Comparison of ENCODE assay signal across 9 cellular contexts in the genomic region with DNA sequence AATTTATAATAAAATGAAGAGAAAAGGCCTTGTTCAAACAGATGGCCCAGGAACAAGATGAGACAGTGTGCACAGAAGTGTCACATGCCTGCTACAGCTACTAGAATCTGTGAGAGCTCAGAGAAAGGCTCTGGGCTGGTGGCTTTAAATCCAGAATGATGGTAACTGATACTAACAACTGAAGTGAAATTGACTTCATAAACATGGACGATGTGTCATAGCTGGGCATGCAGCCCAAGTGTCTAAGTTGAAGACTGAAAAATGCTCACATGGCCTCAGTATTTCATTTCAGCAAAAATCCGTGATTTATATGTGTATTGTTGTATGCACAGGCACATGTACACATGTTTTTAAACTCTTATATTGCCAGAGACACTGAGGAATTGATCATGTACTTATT.
A peak's percentile ranks its signal among the peaks of the same experiment; 100 is the strongest.
DNase-seq lines count a peak whose midpoint lies in the region; ATAC-seq and TF ChIP-seq lines count a peak whose summit lies in the region.
"Had no signal": no experiment of that assay in that cellular context is flagged by ENCODE, and none has a peak within 500 bp of the region (broad histone marks: within the 10 kb centered on the region; RNA-seq: fewer than 3 reads in every experiment).

No MANE protein-coding gene starts in this region.

- peaks cover 11% of the 10 kb centered on the region for H3K4me1 Mint-ChIP-seq in activated T-helper 17 cell treated with anti-CD3 and anti-CD28 coated beads, Interleukin-2, amount 50 U/mL, for 72 hours

- no peak overlapping the region for H3K27ac Mint-ChIP-seq in activated T-helper 17 cell treated with anti-CD3 and anti-CD28 coated beads, Interleukin-2, amount 50 U/mL, for 72 hours

- no peaks in the 10 kb centered on the region for H3K9me3 ChIP-seq in tibial artery
- H3K9me3 ChIP-seq: BLaER1 had no signal

- H3K27me3 Mint-ChIP-seq in activated T-helper 17 cell treated with anti-CD3 and anti-CD28 coated beads, Interleukin-2, amount 50 U/mL, for 72 hours: peaks cover 5% of the 10 kb centered on the region

- TF ChIP-seq CTCF in tibial artery (IDR thresholded peaks at IDR 0.05): no peak

- no peak overlapping the region for H3K4me3 ChIP-seq in tibial artery
- H3K4me3 ChIP-seq: BLaER1 had no signal

- peaks cover 6% of the 10 kb centered on the region for H3K9me3 Mint-ChIP-seq in activated T-helper 17 cell treated with anti-CD3 and anti-CD28 coated beads, Interleukin-2, amount 50 U/mL, for 72 hours

- intact Hi-C loops in tibial artery (cut with DNase I; ENCODE audit: low total_unique reads): no loop called here

- peak; percentile 47 for ATAC-seq in activated T-helper 17 cell treated with anti-CD3 and anti-CD28 coated beads, Interleukin-2, amount 50 U/mL, for 72 hours (replicated peaks)
- no peak for ATAC-seq in HG02798 (IDR thresholded peaks at IDR 0.05; ENCODE audit: poor library complexity, unreplicated experiment)

- H3K4me1 ChIP-seq in tibial artery: peaks cover 0 to 18% (median 8%) of the 10 kb centered on the region in 4 donors
- H3K4me1 ChIP-seq: BLaER1 had no signal

- no peaks in the 10 kb centered on the region for H3K36me3 ChIP-seq in tibial artery
- H3K36me3 ChIP-seq: BLaER1 had no signal

- DNase-seq in NCI-H82 (lab: John Stamatoyannopoulos, UW) (peak; percentile 6), NCI-H82 treated with DMSO at 0.1 percent for 48 hours (lab: John Stamatoyannopoulos, UW; ENCODE audit: unreplicated experiment) (no peak), iris pigment epithelial cell (ENCODE audit: low read depth) (peak; percentile 99), tibial artery (peak; percentile 72 to 76), NOMO-1 (lab: John Stamatoyannopoulos, UW; ENCODE audit: unreplicated experiment in 2 of 2) (no peak)
- DNase-seq in effector CD4-positive, alpha-beta T cell: no peak

- no peaks in the 10 kb centered on the region for H3K27me3 ChIP-seq in tibial artery
- H3K27me3 ChIP-seq: BLaER1 had no signal

- no peak overlapping the region for H3K4me3 Mint-ChIP-seq in activated T-helper 17 cell treated with anti-CD3 and anti-CD28 coated beads, Interleukin-2, amount 50 U/mL, for 72 hours

- peak overlapping the region; percentile 35 to 48 for H3K27ac ChIP-seq in tibial artery
- H3K27ac ChIP-seq: BLaER1 had no signal

- no peaks in the 10 kb centered on the region for H3K36me3 Mint-ChIP-seq in activated T-helper 17 cell treated with anti-CD3 and anti-CD28 coated beads, Interleukin-2, amount 50 U/mL, for 72 hours (ENCODE audit: low read depth)

Comparison
In these comparisons a context has a peak if more than half of its experiments do, and no peak if none do; other contexts are left out.
1. DNase-seq: peak in NCI-H82 (single experiment), iris pigment epithelial cell (single experiment) and tibial artery (2 of 2); none in NCI-H82 treated with DMSO at 0.1 percent for 48 hours (single experiment), NOMO-1 (0 of 2) and effector CD4-positive, alpha-beta T cell (single experiment).